In genomic region chr4:56387023-56388001, GRCh38 we compare ENCODE assay signal across 8 cellular contexts. TPM values are rescaled to one million over a fixed set of nuclear protein-coding genes. Genes with fewer than 3 reads are reported as not detected.
DNase-seq lines count a peak whose midpoint lies in the region; ATAC-seq and TF ChIP-seq lines count a peak whose summit lies in the region.

Gene AASDH, minus strand, starts transcription at chr4:56387491. Its CDS starts 3,192 bp downstream, at chr4:56384299.

- H3K4me3 Mint-ChIP-seq in natural killer cell treated with Interleukin-12 subunit alpha and Interleukin-12 subunit beta and Interleukin-15 and Interleukin-18, amount 100 ng/mL, for 72 hours: peak within 1 kb of the TSS; percentile 98

- H3K9me3 ChIP-seq in RWPE2 (ENCODE audit: severe bottlenecking): no peaks in the 10 kb centered on the region

- DNase-seq in EH (ENCODE audit: low read depth) (peak; percentile 95), H4 (ENCODE audit: low spot score) (peak; percentile 93), LoVo (ENCODE audit: low spot score) (peak; percentile 91), RWPE2 (ENCODE audit: low spot score) (peak; percentile 89), fibroblast of pulmonary artery (ENCODE audit: low read depth) (peak; percentile 97)
- peak; percentile 90 for DNase-seq in activated T-helper 9 cell treated with anti-CD3 and anti-CD28 coated beads, Interleukin-2, amount 50 U/mL, for 16 hours (ENCODE audit: low read depth)
- peak; percentile 95 for DNase-seq in natural killer cell treated with Interleukin-12 subunit alpha and Interleukin-12 subunit beta and Interleukin-15 and Interleukin-18, amount 100 ng/mL, for 72 hours (ENCODE audit: low spot score)
- peak; percentile 96 for DNase-seq in stimulated activated naive CD8-positive, alpha-beta T cell treated with anti-CD3 and anti-CD28 coated beads, Interleukin-15, Interleukin-2, amounts not matched to agents 100 U/mL and 50 U/mL, for 24 hours

- H3K27me3 ChIP-seq in RWPE2 (ENCODE audit: insufficient read depth, poor library complexity, severe bottlenecking): no peaks in the 10 kb centered on the region

- H3K27ac ChIP-seq in RWPE2 (ENCODE audit: poor library complexity, severe bottlenecking): peak within 1 kb of the TSS; percentile 79

- TF ChIP-seq CTCF in RWPE2 (IDR thresholded peaks at IDR 0.05; ENCODE audit: poor library complexity, severe bottlenecking): no peak
- no peak for TF ChIP-seq CTCF in fibroblast of pulmonary artery (IDR thresholded peaks at IDR 0.05; ENCODE audit: low read length, missing control alignments)

- peak within 1 kb of the TSS; percentile 98 to 99 for H3K27ac Mint-ChIP-seq in natural killer cell treated with Interleukin-12 subunit alpha and Interleukin-12 subunit beta and Interleukin-15 and Interleukin-18, amount 100 ng/mL, for 72 hours

- H3K36me3 Mint-ChIP-seq in natural killer cell treated with Interleukin-12 subunit alpha and Interleukin-12 subunit beta and Interleukin-15 and Interleukin-18, amount 100 ng/mL, for 72 hours: no peaks in the 10 kb centered on the region

- ATAC-seq in RWPE2 (ENCODE audit: low read depth): peak; percentile 89
- ATAC-seq in natural killer cell treated with Interleukin-12 subunit alpha and Interleukin-12 subunit beta and Interleukin-15 and Interleukin-18, amount 100 ng/mL, for 72 hours: peak; percentile 95
- ATAC-seq in stimulated activated naive CD8-positive, alpha-beta T cell treated with anti-CD3 and anti-CD28 coated beads, Interleukin-15, Interleukin-2, amounts not matched to agents 100 U/mL and 50 U/mL, for 24 hours: peak; percentile 96

- no peaks in the 10 kb centered on the region for H3K9me3 Mint-ChIP-seq in natural killer cell treated with Interleukin-12 subunit alpha and Interleukin-12 subunit beta and Interleukin-15 and Interleukin-18, amount 100 ng/mL, for 72 hours

- no peaks in the 10 kb centered on the region for H3K27me3 Mint-ChIP-seq in natural killer cell treated with Interleukin-12 subunit alpha and Interleukin-12 subunit beta and Interleukin-15 and Interleukin-18, amount 100 ng/mL, for 72 hours

- H3K4me3 ChIP-seq in RWPE2 (ENCODE audit: severe bottlenecking): peak within 1 kb of the TSS; percentile 46
- H3K4me3 ChIP-seq in fibroblast of pulmonary artery (replicated peaks; ENCODE audit: low read depth, low read length): peak within 1 kb of the TSS; percentile 86

- peaks cover 5% of the 10 kb centered on the region for H3K4me1 ChIP-seq in RWPE2 (ENCODE audit: insufficient read depth, poor library complexity, severe bottlenecking)

- H3K4me1 Mint-ChIP-seq in natural killer cell treated with Interleukin-12 subunit alpha and Interleukin-12 subunit beta and Interleukin-15 and Interleukin-18, amount 100 ng/mL, for 72 hours (ENCODE audit: low read depth in 2 of 2): peaks cover 22 to 29% of the 10 kb centered on the region in 2 donors

- H3K36me3 ChIP-seq in RWPE2 (ENCODE audit: low read depth): peaks cover 2% of the 10 kb centered on the region

RNA-seq across cellular contexts. Expression of gene AASDH, which starts in this region (rescaled TPM):
- 6.6 and 15.0 TPM in 2 replicates for total RNA-seq in H4 (2014; rRNA removed; shearing (Covaris generic))
- 10 to 100 TPM; 10.5 to 10.7 TPM for total RNA-seq in natural killer cell treated with Interleukin-12 subunit alpha and Interleukin-12 subunit beta and Interleukin-15 and Interleukin-18, amount 100 ng/mL, for 72 hours

Comparison
In these comparisons a context has a peak if more than half of its experiments do, and no peak if none do; other contexts are left out.
1. Peak in every context shown above with its lines: DNase-seq, ATAC-seq, H3K4me3 ChIP-seq and H3K27ac ChIP-seq.